ENCODE assay signal across 1 cellular context in the genomic region with DNA sequence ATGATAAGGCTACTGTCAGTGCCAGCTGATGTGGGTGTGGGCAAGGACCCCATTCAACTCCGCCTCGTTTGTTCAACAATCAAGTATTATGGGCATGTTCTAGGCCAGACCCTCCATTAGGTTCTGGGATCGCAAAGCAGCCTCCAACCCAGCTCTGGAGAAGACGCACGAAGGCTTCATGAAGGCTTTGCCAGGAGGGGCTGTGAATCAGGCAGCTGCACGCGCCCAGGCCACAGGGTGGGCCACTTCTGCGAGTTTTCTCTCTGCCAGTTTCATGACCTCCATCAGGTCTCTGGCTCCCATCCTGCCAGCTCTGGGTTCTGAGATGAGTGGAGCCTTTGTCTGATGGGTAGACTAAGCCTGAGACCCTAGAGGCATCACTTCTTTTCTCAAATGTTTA.
TF ChIP-seq lines count a peak whose summit lies in the region.

No MANE protein-coding gene starts in this region.

TF ChIP-seq in K562, 482 proteins besides CTCF, POLR2A, EP300 and RAD21 (continued from another document):
- TF ChIP-seq, protein P1, sequence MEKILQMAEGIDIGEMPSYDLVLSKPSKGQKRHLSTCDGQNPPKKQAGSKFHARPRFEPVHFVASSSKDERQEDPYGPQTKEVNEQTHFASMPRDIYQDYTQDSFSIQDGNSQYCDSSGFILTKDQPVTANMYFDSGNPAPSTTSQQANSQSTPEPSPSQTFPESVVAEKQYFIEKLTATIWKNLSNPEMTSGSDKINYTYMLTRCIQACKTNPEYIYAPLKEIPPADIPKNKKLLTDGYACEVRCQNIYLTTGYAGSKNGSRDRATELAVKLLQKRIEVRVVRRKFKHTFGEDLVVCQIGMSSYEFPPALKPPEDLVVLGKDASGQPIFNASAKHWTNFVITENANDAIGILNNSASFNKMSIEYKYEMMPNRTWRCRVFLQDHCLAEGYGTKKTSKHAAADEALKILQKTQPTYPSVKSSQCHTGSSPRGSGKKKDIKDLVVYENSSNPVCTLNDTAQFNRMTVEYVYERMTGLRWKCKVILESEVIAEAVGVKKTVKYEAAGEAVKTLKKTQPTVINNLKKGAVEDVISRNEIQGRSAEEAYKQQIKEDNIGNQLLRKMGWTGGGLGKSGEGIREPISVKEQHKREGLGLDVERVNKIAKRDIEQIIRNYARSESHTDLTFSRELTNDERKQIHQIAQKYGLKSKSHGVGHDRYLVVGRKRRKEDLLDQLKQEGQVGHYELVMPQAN (IDR thresholded peaks at IDR 0.05; ENCODE audit: borderline replicate concordance) = no peak
